8 cellular contexts compared by ENCODE assay signal in the genomic region with DNA sequence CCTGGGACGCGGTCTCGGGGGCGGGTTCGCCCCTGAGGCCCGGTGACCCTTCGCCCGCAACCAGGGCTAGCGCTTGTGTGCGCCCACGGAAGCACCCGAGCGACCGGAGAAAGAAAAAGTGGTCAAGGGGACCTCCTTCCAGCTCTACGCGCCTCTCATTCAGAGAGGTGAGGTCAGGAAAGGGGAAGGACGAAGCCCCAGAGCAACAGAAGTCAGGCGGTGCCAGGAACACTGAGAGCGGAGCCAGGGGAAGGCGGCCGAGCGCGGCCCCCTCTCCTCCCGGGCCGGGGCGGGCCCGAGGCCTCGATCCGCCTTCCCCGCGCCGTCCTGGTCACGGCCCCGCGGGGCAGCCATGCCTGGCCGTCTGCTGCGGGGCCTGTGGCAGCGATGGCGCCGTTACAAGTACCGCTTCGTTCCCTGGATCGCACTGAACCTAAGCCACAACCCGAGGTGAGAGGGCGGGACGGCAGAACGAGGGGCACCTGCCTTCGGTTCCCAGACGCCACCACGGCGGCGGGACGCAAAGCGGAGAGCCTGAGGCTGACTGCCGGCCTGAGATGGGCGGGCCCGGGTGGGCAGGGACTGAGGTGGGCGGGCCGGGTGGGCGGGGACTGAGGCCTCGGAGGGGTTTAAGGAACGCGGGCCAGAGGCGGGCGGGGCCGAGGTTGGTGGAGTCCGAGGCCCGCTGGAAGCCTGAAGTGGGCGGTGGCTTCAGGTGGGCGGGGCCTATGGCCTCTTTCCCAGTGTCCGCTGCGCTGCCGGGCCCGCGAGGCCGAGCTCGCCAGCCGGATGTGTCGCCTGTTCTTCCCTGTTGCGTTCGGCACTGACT.
DNase-seq lines count a peak whose midpoint lies in the region; ATAC-seq and TF ChIP-seq lines count a peak whose summit lies in the region.

A gene with protein sequence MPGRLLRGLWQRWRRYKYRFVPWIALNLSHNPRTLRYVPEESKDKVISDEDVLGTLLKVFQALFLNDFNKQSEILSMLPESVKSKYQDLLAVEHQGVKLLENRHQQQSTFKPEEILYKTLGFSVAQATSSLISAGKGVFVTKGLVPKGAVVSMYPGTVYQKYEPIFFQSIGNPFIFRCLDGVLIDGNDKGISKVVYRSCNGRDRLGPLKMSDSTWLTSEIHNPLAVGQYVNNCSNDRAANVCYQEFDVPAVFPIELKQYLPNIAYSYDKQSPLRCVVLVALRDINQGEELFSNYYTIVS (plus strand): TSS at position 303 of the 829 bp plus-strand sequence. CDS start 50 bp downstream, at position 353.

- H3K4me3 ChIP-seq in choroid plexus epithelial cell (ENCODE audit: low read depth, low read length) = peak within 1 kb of the TSS; percentile 79

- ATAC-seq in HG03439 (IDR thresholded peaks at IDR 0.05; ENCODE audit: unreplicated experiment) = peak; percentile 86

- TF ChIP-seq CTCF in choroid plexus epithelial cell (conservative IDR thresholded peaks at IDR 0.05; ENCODE audit: low read depth, low read length) = no peak

- DNase-seq in Ammon's horn (ENCODE audit: low spot score) = peak; percentile 98
- peak; percentile 88 for DNase-seq in GM19238 (ENCODE audit: insufficient read length, low spot score)
- peak; percentile 76 for DNase-seq in NCI-H510A (lab: John Stamatoyannopoulos, UW)
- DNase-seq in activated CD4-positive, alpha-beta T cell treated with anti-CD3 and anti-CD28 coated beads for 4 hours = peak; percentile 83 to 87
- peak; percentile 98 for DNase-seq in choroid plexus epithelial cell (ENCODE audit: low read depth)
- DNase-seq in kidney glomerular epithelial cell (lab: John Stamatoyannopoulos, UW) = peak; percentile 92
- DNase-seq in stimulated activated CD4-positive, alpha-beta T cell treated with anti-CD3 and anti-CD28 coated beads, Interleukin-15, amount 100 ng/mL, for 48 hours (ENCODE audit: low read depth in 2 of 2) = peak; percentile 87 to 90

Comparison
In these comparisons a context has a peak if more than half of its experiments do, and no peak if none do; other contexts are left out.
1. Peak in every context shown above with its lines: DNase-seq, ATAC-seq and H3K4me3 ChIP-seq.